ENCODE assay signal across 14 cellular contexts in the genomic region with DNA sequence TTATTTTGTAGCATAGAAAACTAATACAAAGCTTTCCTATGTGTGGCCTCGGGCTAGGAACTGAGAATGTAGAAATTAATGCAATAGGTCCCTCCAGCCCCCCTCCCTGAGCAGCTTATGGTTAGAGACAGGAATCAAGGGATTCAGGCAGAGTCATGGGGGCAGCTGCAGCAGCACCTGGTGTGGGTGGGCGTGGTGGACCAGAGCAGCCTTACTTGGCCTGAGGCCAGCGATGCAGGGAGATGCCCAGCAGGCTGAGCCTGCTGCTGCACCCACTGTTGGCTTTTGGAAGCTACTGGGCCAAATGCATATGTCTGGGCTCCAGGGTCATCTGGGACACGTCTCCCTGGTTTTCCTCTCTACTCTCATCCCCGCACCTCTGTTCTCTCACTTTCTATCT.
"Had no signal": no experiment of that assay in that cellular context is flagged by ENCODE, and none has a peak within 500 bp of the region (broad histone marks: within the 10 kb centered on the region; RNA-seq: fewer than 3 reads in every experiment).

No MANE protein-coding gene starts in this region.

- H3K27me3 ChIP-seq: cardiac muscle cell, foreskin keratinocyte, right atrium auricular region, tibial artery, uterus had no signal

- H3K36me3 ChIP-seq: cardiac muscle cell, heart right ventricle, right atrium auricular region, tibial artery, uterus had no signal

- H3K4me3 ChIP-seq: cardiac muscle cell, heart right ventricle, mucosa of descending colon, right atrium auricular region, smooth muscle cell, tibial artery, uterus had no signal

- FAIRE-seq: islet of Langerhans had no signal

- H3K9me3 ChIP-seq: heart right ventricle, mucosa of descending colon, right atrium auricular region, tibial artery, uterus had no signal

- DNase-seq: activated CD4-positive, alpha-beta T cell treated with anti-CD3 and anti-CD28 coated beads for 4 hours; activated CD8-positive, alpha-beta T cell treated with anti-CD3 and anti-CD28 coated beads, Interleukin-2, amount 10 ng/mL, durations not matched to agents 7 days and 5 days; activated naive CD4-positive, alpha-beta T cell treated with anti-CD3 and anti-CD28 coated beads for 36 hours; foreskin keratinocyte; heart right ventricle; mucosa of descending colon; natural killer cell; nucleus accumbens; tibial artery; uterus had no signal

- H3K4me1 ChIP-seq: foreskin keratinocyte, heart right ventricle, right atrium auricular region, tibial artery, uterus had no signal
